In genomic region chr4:102871772-102872171, GRCh38 we compare ENCODE assay signal across 14 cellular contexts. TPM values are rescaled to one million over a fixed set of nuclear protein-coding genes. Genes with fewer than 3 reads are reported as not detected.
A peak's percentile ranks its signal among the peaks of the same experiment; 100 is the strongest.
DNase-seq lines count a peak whose midpoint lies in the region; ATAC-seq and TF ChIP-seq lines count a peak whose summit lies in the region.
"Had no signal": no experiment of that assay in that cellular context is flagged by ENCODE, and none has a peak within 500 bp of the region (broad histone marks: within the 10 kb centered on the region; RNA-seq: fewer than 3 reads in every experiment).

No MANE protein-coding gene starts in this region.

- H3K9ac ChIP-seq in iPS-15b (ENCODE audit: low read depth, low read length) = peak overlapping the region; percentile 28

- peaks cover 23 to 31% of the 10 kb centered on the region in 2 donors for H3K36me3 Mint-ChIP-seq in CD14-positive monocyte
- H3K36me3 Mint-ChIP-seq in T-helper 17 cell (ENCODE audit: low read depth) = peaks cover 6% of the 10 kb centered on the region

- H3K4me1 ChIP-seq in iPS-15b (ENCODE audit: control insufficient read depth, insufficient read depth, low read length) = no peaks in the 10 kb centered on the region
- peaks cover 10 to 15% of the 10 kb centered on the region in 2 donors for H3K4me1 ChIP-seq in gastrocnemius medialis

- H3K4me1 Mint-ChIP-seq in CD14-positive monocyte (peaks cover 43% of the 10 kb centered on the region), T-helper 17 cell (peaks cover 36% of the 10 kb centered on the region)

- no peaks in the 10 kb centered on the region for H3K27me3 Mint-ChIP-seq in CD14-positive monocyte (ENCODE audit: low read depth in 3 of 3)
- no peaks in the 10 kb centered on the region for H3K27me3 Mint-ChIP-seq in T-helper 17 cell

- H3K9me3 ChIP-seq in T-helper 17 cell (ENCODE audit: control insufficient read depth, low read length, poor library complexity, severe bottlenecking) (no peaks in the 10 kb centered on the region), iPS-15b (ENCODE audit: control insufficient read depth, insufficient read depth, low read length) (no peaks in the 10 kb centered on the region), gastrocnemius medialis (no peaks in the 10 kb centered on the region)

- H3K4me3 Mint-ChIP-seq in CD14-positive monocyte (peak overlapping the region in 1 of 2 donors; percentile 34), T-helper 17 cell (no peak overlapping the region)

- H3K36me3 ChIP-seq in iPS-15b (ENCODE audit: control insufficient read depth, insufficient read depth, low read length) (peaks cover 5% of the 10 kb centered on the region), gastrocnemius medialis (no peaks in the 10 kb centered on the region)

- TF ChIP-seq CTCF in CD14-positive monocyte (IDR thresholded peaks at IDR 0.05) = no peak
- no peak for TF ChIP-seq CTCF in gastrocnemius medialis (IDR thresholded peaks at IDR 0.05 in 4 of 5, conservative IDR thresholded peaks at IDR 0.05 in 1 of 5)

- DNase-seq in CD14-positive monocyte (ENCODE audit: low spot score) = no peak
- peak; percentile 9 for DNase-seq in H4 (ENCODE audit: low spot score)
- DNase-seq in T-helper 17 cell = no peak
- no peak for DNase-seq in foreskin melanocyte
- no peak for DNase-seq in gastrocnemius medialis
- no peak for DNase-seq in NCI-H226
- no peak for DNase-seq in KG1 (lab: John Stamatoyannopoulos, UW)
- DNase-seq: activated naive CD4-positive, alpha-beta T cell treated with Interleukin-2 at 50 U/mL for 16 hours; C1 segment of cervical spinal cord; NCI-H2171; stimulated activated naive CD8-positive, alpha-beta T cell treated with anti-CD3 and anti-CD28 coated beads, Interleukin-15, Interleukin-2, amounts not matched to agents 100 U/mL and 50 U/mL, for 24 hours had no signal

- H3K27me3 ChIP-seq in iPS-15b (ENCODE audit: control insufficient read depth, insufficient read depth, low read length) (no peaks in the 10 kb centered on the region), gastrocnemius medialis (no peaks in the 10 kb centered on the region)

- ATAC-seq in T-helper 17 cell (no peak), gastrocnemius medialis (no peak)
- ATAC-seq: left lobe of liver; stimulated activated naive CD8-positive, alpha-beta T cell treated with anti-CD3 and anti-CD28 coated beads, Interleukin-15, Interleukin-2, amounts not matched to agents 100 U/mL and 50 U/mL, for 24 hours had no signal

- peaks cover 2 to 7% (median 5%) of the 10 kb centered on the region in 7 donors for H3K9me3 Mint-ChIP-seq in CD14-positive monocyte

- intact Hi-C loops in CD14-positive monocyte (cut with micrococcal nuclease) = no loop called here
- intact Hi-C loops in gastrocnemius medialis (cut with DNase I; ENCODE audit: low total_unique reads) = no loop called here

- H3K27ac ChIP-seq in gastrocnemius medialis = no peak overlapping the region
- H3K27ac ChIP-seq: epithelial cell of prostate had no signal

- H3K4me3 ChIP-seq in iPS-15b (ENCODE audit: low read depth, low read length) = no peak overlapping the region
- no peak overlapping the region for H3K4me3 ChIP-seq in gastrocnemius medialis

- no peak for TF ChIP-seq POLR2A in gastrocnemius medialis (IDR thresholded peaks at IDR 0.05)

- in situ Hi-C loops in gastrocnemius medialis (cut with MboI; ENCODE audit: low sequenced_read_pairs in 4 of 4) = loop anchor here in 2 of 4 donors (5.0 to 25.0 kb wide), 3 partner anchors 39 to 143 kb away; partner anchors contain the start of genes MANBA (in 1 of the 2) and SLC9B1 (in 1 of the 2)

- peak overlapping the region; percentile 45 to 81 (median 60) for H3K27ac Mint-ChIP-seq in CD14-positive monocyte
- H3K27ac Mint-ChIP-seq in T-helper 17 cell = peak overlapping the region; percentile 21

RNA-seq across cellular contexts. Expression of gene CISD2, which starts 3.0 kb away (rescaled TPM):
- 10 to 100 TPM; 29.1 to 30.2 TPM for polyA plus RNA-seq in CD14-positive monocyte
- 58.9 and 69.2 TPM in 2 replicates for total RNA-seq in H4 (2014; rRNA removed; shearing (Covaris generic))
- total RNA-seq in T-helper 17 cell (10 to 100 TPM; 14.3 to 14.4 TPM), gastrocnemius medialis (1 to 10 TPM; 3.8 to 8.9 (median 5.3) TPM)

RNA-seq across cellular contexts. Expression of gene UBE2D3, which starts 44.4 kb away (rescaled TPM):
- polyA plus RNA-seq in CD14-positive monocyte = 100 to 1,000 TPM; 457 to 499 TPM
- 438 and 525 TPM in 2 replicates for total RNA-seq in H4 (2014; rRNA removed; shearing (Covaris generic))
- total RNA-seq in T-helper 17 cell (100 to 1,000 TPM; 526 to 528 TPM), gastrocnemius medialis (100 to 1,000 TPM; 350 to 562 (median 392) TPM)
